ENCODE assay signal across 1 cellular context in genomic region chr17:75740631-75741077, GRCh38.
A peak's percentile ranks its signal among the peaks of the same experiment; 100 is the strongest.
TF ChIP-seq lines count a peak whose summit lies in the region.

No MANE protein-coding gene starts in this region.

TF ChIP-seq in HepG2, 621 proteins besides CTCF, POLR2A, EP300 and RAD21 (continued from another document and continues in another):
- TF ChIP-seq SOX5 (CRISPR knock-in tag; IDR thresholded peaks at IDR 0.05; ENCODE audit: borderline replicate concordance) (0 out of 2 replicates have a peak, but pooled peaks have one; percentile 10), CBX5 (CRISPR knock-in tag; IDR thresholded peaks at IDR 0.05; ENCODE audit: borderline replicate concordance) (no peak), ZNF30 (CRISPR knock-in tag; IDR thresholded peaks at IDR 0.05) (no peak), ZNF292 (CRISPR knock-in tag; IDR thresholded peaks at IDR 0.05; ENCODE audit: borderline replicate concordance, low read depth) (no peak), BRD4 (CRISPR knock-in tag; IDR thresholded peaks at IDR 0.05) (no peak), KAT2B (IDR thresholded peaks at IDR 0.05; ENCODE audit: borderline replicate concordance, low read depth, low read length) (no peak), SNAI1 (CRISPR knock-in tag; IDR thresholded peaks at IDR 0.05; ENCODE audit: borderline replicate concordance) (no peak), SPEN (CRISPR knock-in tag; IDR thresholded peaks at IDR 0.05; ENCODE audit: low read depth) (no peak), ZNF138 (CRISPR knock-in tag; IDR thresholded peaks at IDR 0.05; ENCODE audit: low read depth) (no peak), ZNF674 (CRISPR knock-in tag; IDR thresholded peaks at IDR 0.05; ENCODE audit: low read depth) (no peak), ZNF510 (CRISPR knock-in tag; IDR thresholded peaks at IDR 0.05; ENCODE audit: low read depth) (no peak), NFE2 (CRISPR knock-in tag; IDR thresholded peaks at IDR 0.05) (no peak), ZSCAN31 (CRISPR knock-in tag; IDR thresholded peaks at IDR 0.05; ENCODE audit: low read depth) (no peak), GABPB1 (CRISPR knock-in tag; IDR thresholded peaks at IDR 0.05) (peak; percentile 67; the same call in 1 of the 2 replicates), MXI1 (IDR thresholded peaks at IDR 0.05; ENCODE audit: borderline replicate concordance, low read depth, low read length) (0 out of 3 replicates have a peak, but pooled peaks have one; percentile 10), TERF1 (CRISPR knock-in tag; IDR thresholded peaks at IDR 0.05) (0 out of 2 replicates have a peak, but pooled peaks have one; percentile 33), ZBTB21 (CRISPR knock-in tag; IDR thresholded peaks at IDR 0.05) (no peak), ZNF619 (CRISPR knock-in tag; IDR thresholded peaks at IDR 0.05) (no peak), NR1H2 (CRISPR knock-in tag; IDR thresholded peaks at IDR 0.05; ENCODE audit: borderline replicate concordance, low read depth) (no peak), ATF7-NPFF (CRISPR knock-in tag; IDR thresholded peaks at IDR 0.05; ENCODE audit: low read depth) (no peak), ZNF781 (CRISPR knock-in tag; IDR thresholded peaks at IDR 0.05; ENCODE audit: borderline replicate concordance, not compliant biosample characterization) (no peak), ATAD3A (CRISPR knock-in tag; IDR thresholded peaks at IDR 0.05) (no peak), ZBTB44 (CRISPR knock-in tag; IDR thresholded peaks at IDR 0.05) (no peak), PREB (CRISPR knock-in tag; IDR thresholded peaks at IDR 0.05) (no peak), BCLAF1 (IDR thresholded peaks at IDR 0.05) (no peak), ZNF256 (CRISPR knock-in tag; conservative IDR thresholded peaks at IDR 0.05) (no peak), PLRG1 (conservative IDR thresholded peaks at IDR 0.05) (no peak), LBX2 (CRISPR knock-in tag; IDR thresholded peaks at IDR 0.05; ENCODE audit: borderline replicate concordance) (no peak), CREB1 (IDR thresholded peaks at IDR 0.05) (no peak), CREB1 (CRISPR knock-in tag; IDR thresholded peaks at IDR 0.05) (no peak), ZFP36 (IDR thresholded peaks at IDR 0.05; ENCODE audit: borderline replicate concordance, low read depth, low read length, partially characterized antibody) (no peak), HNRNPH1 (optimal IDR thresholded peaks at IDR 0.05; ENCODE audit: low read depth, low read length) (no peak), ZNF564 (CRISPR knock-in tag; IDR thresholded peaks at IDR 0.05) (no peak), ZSCAN21 (CRISPR knock-in tag; IDR thresholded peaks at IDR 0.05; ENCODE audit: borderline replicate concordance) (peak; percentile 20; the same call in 1 of the 2 replicates), ZNF33B (CRISPR knock-in tag; IDR thresholded peaks at IDR 0.05) (no peak), RARG (CRISPR knock-in tag; IDR thresholded peaks at IDR 0.05; ENCODE audit: low read depth) (no peak), PRMT3 (CRISPR knock-in tag; IDR thresholded peaks at IDR 0.05; ENCODE audit: borderline replicate concordance, low read depth) (no peak), ZNF768 (CRISPR knock-in tag; IDR thresholded peaks at IDR 0.05) (0 out of 2 replicates have a peak, but pooled peaks have one; percentile 13), ZFP62 (CRISPR knock-in tag; IDR thresholded peaks at IDR 0.05) (no peak), SMC3 (IDR thresholded peaks at IDR 0.05; ENCODE audit: low read length) (no peak), TARDBP (CRISPR knock-in tag; IDR thresholded peaks at IDR 0.05) (no peak), BORCS8-MEF2B (CRISPR knock-in tag; IDR thresholded peaks at IDR 0.05) (no peak), TRIM24 (CRISPR knock-in tag; IDR thresholded peaks at IDR 0.05) (no peak), AKAP8 (CRISPR knock-in tag; IDR thresholded peaks at IDR 0.05) (no peak), TBP (CRISPR knock-in tag; IDR thresholded peaks at IDR 0.05) (no peak), ZNF546 (CRISPR knock-in tag; conservative IDR thresholded peaks at IDR 0.05) (no peak), ZNF350 (CRISPR knock-in tag; IDR thresholded peaks at IDR 0.05; ENCODE audit: borderline replicate concordance, low read depth) (no peak), MXD4 (CRISPR knock-in tag; IDR thresholded peaks at IDR 0.05) (no peak), RELA (CRISPR knock-in tag; IDR thresholded peaks at IDR 0.05) (no peak)
- TF ChIP-seq, protein P1, sequence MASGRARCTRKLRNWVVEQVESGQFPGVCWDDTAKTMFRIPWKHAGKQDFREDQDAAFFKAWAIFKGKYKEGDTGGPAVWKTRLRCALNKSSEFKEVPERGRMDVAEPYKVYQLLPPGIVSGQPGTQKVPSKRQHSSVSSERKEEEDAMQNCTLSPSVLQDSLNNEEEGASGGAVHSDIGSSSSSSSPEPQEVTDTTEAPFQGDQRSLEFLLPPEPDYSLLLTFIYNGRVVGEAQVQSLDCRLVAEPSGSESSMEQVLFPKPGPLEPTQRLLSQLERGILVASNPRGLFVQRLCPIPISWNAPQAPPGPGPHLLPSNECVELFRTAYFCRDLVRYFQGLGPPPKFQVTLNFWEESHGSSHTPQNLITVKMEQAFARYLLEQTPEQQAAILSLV (CRISPR knock-in tag; IDR thresholded peaks at IDR 0.05; ENCODE audit: borderline replicate concordance), result peak; percentile 76; the same call in 1 of the 2 replicates
- TF ChIP-seq, protein P2, sequence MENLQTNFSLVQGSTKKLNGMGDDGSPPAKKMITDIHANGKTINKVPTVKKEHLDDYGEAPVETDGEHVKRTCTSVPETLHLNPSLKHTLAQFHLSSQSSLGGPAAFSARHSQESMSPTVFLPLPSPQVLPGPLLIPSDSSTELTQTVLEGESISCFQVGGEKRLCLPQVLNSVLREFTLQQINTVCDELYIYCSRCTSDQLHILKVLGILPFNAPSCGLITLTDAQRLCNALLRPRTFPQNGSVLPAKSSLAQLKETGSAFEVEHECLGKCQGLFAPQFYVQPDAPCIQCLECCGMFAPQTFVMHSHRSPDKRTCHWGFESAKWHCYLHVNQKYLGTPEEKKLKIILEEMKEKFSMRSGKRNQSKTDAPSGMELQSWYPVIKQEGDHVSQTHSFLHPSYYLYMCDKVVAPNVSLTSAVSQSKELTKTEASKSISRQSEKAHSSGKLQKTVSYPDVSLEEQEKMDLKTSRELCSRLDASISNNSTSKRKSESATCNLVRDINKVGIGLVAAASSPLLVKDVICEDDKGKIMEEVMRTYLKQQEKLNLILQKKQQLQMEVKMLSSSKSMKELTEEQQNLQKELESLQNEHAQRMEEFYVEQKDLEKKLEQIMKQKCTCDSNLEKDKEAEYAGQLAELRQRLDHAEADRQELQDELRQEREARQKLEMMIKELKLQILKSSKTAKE (CRISPR knock-in tag; IDR thresholded peaks at IDR 0.05; ENCODE audit: borderline replicate concordance), result no peak
- TF ChIP-seq, protein P3, sequence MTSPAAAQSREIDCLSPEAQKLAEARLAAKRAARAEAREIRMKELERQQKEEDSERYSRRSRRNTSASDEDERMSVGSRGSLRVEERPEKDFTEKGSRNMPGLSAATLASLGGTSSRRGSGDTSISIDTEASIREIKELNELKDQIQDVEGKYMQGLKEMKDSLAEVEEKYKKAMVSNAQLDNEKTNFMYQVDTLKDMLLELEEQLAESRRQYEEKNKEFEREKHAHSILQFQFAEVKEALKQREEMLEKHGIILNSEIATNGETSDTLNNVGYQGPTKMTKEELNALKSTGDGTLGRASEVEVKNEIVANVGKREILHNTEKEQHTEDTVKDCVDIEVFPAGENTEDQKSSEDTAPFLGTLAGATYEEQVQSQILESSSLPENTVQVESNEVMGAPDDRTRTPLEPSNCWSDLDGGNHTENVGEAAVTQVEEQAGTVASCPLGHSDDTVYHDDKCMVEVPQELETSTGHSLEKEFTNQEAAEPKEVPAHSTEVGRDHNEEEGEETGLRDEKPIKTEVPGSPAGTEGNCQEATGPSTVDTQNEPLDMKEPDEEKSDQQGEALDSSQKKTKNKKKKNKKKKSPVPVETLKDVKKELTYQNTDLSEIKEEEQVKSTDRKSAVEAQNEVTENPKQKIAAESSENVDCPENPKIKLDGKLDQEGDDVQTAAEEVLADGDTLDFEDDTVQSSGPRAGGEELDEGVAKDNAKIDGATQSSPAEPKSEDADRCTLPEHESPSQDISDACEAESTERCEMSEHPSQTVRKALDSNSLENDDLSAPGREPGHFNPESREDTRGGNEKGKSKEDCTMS (CRISPR knock-in tag; conservative IDR thresholded peaks at IDR 0.05), result no peak
- TF ChIP-seq, protein P4, sequence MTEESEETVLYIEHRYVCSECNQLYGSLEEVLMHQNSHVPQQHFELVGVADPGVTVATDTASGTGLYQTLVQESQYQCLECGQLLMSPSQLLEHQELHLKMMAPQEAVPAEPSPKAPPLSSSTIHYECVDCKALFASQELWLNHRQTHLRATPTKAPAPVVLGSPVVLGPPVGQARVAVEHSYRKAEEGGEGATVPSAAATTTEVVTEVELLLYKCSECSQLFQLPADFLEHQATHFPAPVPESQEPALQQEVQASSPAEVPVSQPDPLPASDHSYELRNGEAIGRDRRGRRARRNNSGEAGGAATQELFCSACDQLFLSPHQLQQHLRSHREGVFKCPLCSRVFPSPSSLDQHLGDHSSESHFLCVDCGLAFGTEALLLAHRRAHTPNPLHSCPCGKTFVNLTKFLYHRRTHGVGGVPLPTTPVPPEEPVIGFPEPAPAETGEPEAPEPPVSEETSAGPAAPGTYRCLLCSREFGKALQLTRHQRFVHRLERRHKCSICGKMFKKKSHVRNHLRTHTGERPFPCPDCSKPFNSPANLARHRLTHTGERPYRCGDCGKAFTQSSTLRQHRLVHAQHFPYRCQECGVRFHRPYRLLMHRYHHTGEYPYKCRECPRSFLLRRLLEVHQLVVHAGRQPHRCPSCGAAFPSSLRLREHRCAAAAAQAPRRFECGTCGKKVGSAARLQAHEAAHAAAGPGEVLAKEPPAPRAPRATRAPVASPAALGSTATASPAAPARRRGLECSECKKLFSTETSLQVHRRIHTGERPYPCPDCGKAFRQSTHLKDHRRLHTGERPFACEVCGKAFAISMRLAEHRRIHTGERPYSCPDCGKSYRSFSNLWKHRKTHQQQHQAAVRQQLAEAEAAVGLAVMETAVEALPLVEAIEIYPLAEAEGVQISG (CRISPR knock-in tag; IDR thresholded peaks at IDR 0.05), result 0 out of 2 replicates have a peak, but pooled peaks have one; percentile 14
- TF ChIP-seq, protein P5, sequence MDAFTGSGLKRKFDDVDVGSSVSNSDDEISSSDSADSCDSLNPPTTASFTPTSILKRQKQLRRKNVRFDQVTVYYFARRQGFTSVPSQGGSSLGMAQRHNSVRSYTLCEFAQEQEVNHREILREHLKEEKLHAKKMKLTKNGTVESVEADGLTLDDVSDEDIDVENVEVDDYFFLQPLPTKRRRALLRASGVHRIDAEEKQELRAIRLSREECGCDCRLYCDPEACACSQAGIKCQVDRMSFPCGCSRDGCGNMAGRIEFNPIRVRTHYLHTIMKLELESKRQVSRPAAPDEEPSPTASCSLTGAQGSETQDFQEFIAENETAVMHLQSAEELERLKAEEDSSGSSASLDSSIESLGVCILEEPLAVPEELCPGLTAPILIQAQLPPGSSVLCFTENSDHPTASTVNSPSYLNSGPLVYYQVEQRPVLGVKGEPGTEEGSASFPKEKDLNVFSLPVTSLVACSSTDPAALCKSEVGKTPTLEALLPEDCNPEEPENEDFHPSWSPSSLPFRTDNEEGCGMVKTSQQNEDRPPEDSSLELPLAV (CRISPR knock-in tag; conservative IDR thresholded peaks at IDR 0.05; ENCODE audit: low read depth), result no peak
